34 cellular contexts compared by ENCODE assay signal in the genomic region with DNA sequence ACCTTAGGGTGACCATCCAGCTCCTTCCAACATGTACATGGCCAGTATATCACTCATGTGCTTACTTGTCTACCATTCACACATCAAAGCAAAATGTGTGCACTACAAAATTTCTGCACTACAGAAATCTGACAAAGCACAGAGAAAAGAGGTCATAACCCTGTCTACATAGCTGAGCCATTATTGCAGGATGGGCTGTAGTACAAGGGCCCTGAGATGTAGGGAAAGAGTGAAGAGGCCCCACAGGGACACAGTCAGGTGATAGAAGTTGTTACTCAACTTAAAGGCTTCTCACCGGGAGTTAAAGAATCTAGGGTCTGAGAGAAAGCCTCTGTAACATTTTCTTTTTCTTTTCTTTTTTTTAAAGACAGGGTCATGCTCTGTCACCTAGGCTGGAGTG.
"Had no signal": no experiment of that assay in that cellular context is flagged by ENCODE, and none has a peak within 500 bp of the region (broad histone marks: within the 10 kb centered on the region; RNA-seq: fewer than 3 reads in every experiment).

No MANE protein-coding gene starts in this region.

- H3K27me3 ChIP-seq: adrenal gland, ascending aorta, brain microvascular endothelial cell, esophagus muscularis mucosa, gastroesophageal sphincter had no signal

- H3K4me1 Mint-ChIP-seq: activated B cell treated with CpG ODN at 0.5 μM for 24 hours; activated T-helper 17 cell treated with anti-CD3 and anti-CD28 coated beads, Interleukin-2, amount 50 U/mL, for 72 hours; T-helper 17 cell had no signal

- H3K4me3 ChIP-seq: adrenal gland, ascending aorta, esophagus muscularis mucosa, gastroesophageal sphincter had no signal

- H3K4me3 Mint-ChIP-seq: activated B cell treated with CpG ODN at 0.5 μM for 24 hours; activated CD8-positive, alpha-beta T cell treated with anti-CD3 and anti-CD28 coated beads for 36 hours; activated naive CD8-positive, alpha-beta T cell; activated T-cell treated with anti-CD3 and anti-CD28 coated beads, Interleukin-2, amount 50 U/mL, for 4 hours; activated T-helper 17 cell treated with anti-CD3 and anti-CD28 coated beads, Interleukin-2, amount 50 U/mL, for 72 hours; central memory CD8-positive, alpha-beta T cell; effector memory CD8-positive, alpha-beta T cell; T-helper 17 cell; T-helper 2 cell treated with Interferon-gamma antibody and Interleukin-4, amounts not matched to agents 5 μg/mL and 100 μg/mL, for 36 hours had no signal

- DNase-seq: activated B cell treated with CpG ODN at 0.5 μM for 24 hours; activated CD4-positive, alpha-beta T cell treated with anti-CD3 and anti-CD28 coated beads for 48 hours; activated CD4-positive, alpha-beta T cell treated with anti-CD3 and anti-CD28 coated beads, Interleukin-2, amount 50 U/mL, for 1 hour; activated CD4-positive, alpha-beta T cell treated with anti-CD3 and anti-CD28 coated beads, Interleukin-2, amount 50 U/mL, for 48 hours; activated CD8-positive, alpha-beta memory T cell treated with anti-CD3 and anti-CD28 coated beads for 24 hours; activated CD8-positive, alpha-beta T cell treated with anti-CD3 and anti-CD28 coated beads for 36 hours; activated effector memory CD4-positive, alpha-beta T cell treated with Interleukin-2 at 50 U/mL for 16 hours; activated gamma-delta T cell treated with Interleukin-2 at 50 U/mL for 16 hours; activated naive CD4-positive, alpha-beta T cell treated with anti-CD3 and anti-CD28 coated beads, Interleukin-2, amount 50 U/mL, for 16 hours; activated naive CD4-positive, alpha-beta T cell treated with Interleukin-2 at 50 U/mL for 16 hours; activated T-cell treated with anti-CD3 and anti-CD28 coated beads, Interleukin-2, amount 50 U/mL, for 4 hours; adrenal gland; brain microvascular endothelial cell; cortex of kidney; dermis blood vessel endothelial cell; effector CD4-positive, alpha-beta T cell; effector memory CD8-positive, alpha-beta T cell; erythroblast; foreskin melanocyte; head of caudate nucleus; hypothalamus; T-helper 17 cell; T1000; WERI-Rb-1 had no signal

- H3K9me3 Mint-ChIP-seq: activated B cell treated with CpG ODN at 0.5 μM for 24 hours; activated CD8-positive, alpha-beta T cell treated with anti-CD3 and anti-CD28 coated beads for 36 hours; activated T-cell treated with anti-CD3 and anti-CD28 coated beads, Interleukin-2, amount 50 U/mL, for 4 hours; activated T-helper 17 cell treated with anti-CD3 and anti-CD28 coated beads, Interleukin-2, amount 50 U/mL, for 72 hours; central memory CD8-positive, alpha-beta T cell; effector memory CD8-positive, alpha-beta T cell; T-helper 2 cell treated with Interferon-gamma antibody and Interleukin-4, amounts not matched to agents 5 μg/mL and 100 μg/mL, for 36 hours had no signal

- FAIRE-seq: bronchial epithelial cell, colon had no signal

- H3K27ac ChIP-seq: adrenal gland, ascending aorta, brain microvascular endothelial cell, esophagus muscularis mucosa, gastroesophageal sphincter, WERI-Rb-1 had no signal

- H3K9me3 ChIP-seq: adrenal gland, ascending aorta, esophagus muscularis mucosa, gastroesophageal sphincter had no signal

- H3K27ac Mint-ChIP-seq: activated B cell treated with CpG ODN at 0.5 μM for 24 hours; activated CD8-positive, alpha-beta T cell treated with anti-CD3 and anti-CD28 coated beads for 36 hours; activated naive CD8-positive, alpha-beta T cell; activated T-helper 17 cell treated with anti-CD3 and anti-CD28 coated beads, Interleukin-2, amount 50 U/mL, for 72 hours; effector memory CD8-positive, alpha-beta T cell; T-helper 17 cell; T-helper 2 cell treated with Interferon-gamma antibody and Interleukin-4, amounts not matched to agents 5 μg/mL and 100 μg/mL, for 36 hours had no signal

- ATAC-seq: activated CD4-positive, CD25-positive, alpha-beta regulatory T cell treated with anti-CD3 and anti-CD28 coated beads, Interleukin-2, amount 50 U/mL, for 24 hours; activated CD8-positive, alpha-beta T cell treated with anti-CD3 and anti-CD28 coated beads for 36 hours; activated T-cell treated with anti-CD3 and anti-CD28 coated beads, Interleukin-2, amount 50 U/mL, for 4 hours; activated T-helper 17 cell treated with anti-CD3 and anti-CD28 coated beads, Interleukin-2, amount 50 U/mL, for 72 hours; effector memory CD8-positive, alpha-beta T cell; gastroesophageal sphincter; T-helper 17 cell had no signal

- H3K27me3 Mint-ChIP-seq: activated B cell treated with CpG ODN at 0.5 μM for 24 hours; activated CD8-positive, alpha-beta T cell treated with anti-CD3 and anti-CD28 coated beads for 36 hours; activated naive CD8-positive, alpha-beta T cell; activated T-helper 17 cell treated with anti-CD3 and anti-CD28 coated beads, Interleukin-2, amount 50 U/mL, for 72 hours; central memory CD8-positive, alpha-beta T cell; effector memory CD8-positive, alpha-beta T cell; T-helper 17 cell had no signal

- H3K4me1 ChIP-seq: ascending aorta had no signal
